ENCODE assay signal across 17 cellular contexts in genomic region chr11:70466154-70466553, GRCh38.
DNase-seq lines count a peak whose midpoint lies in the region; ATAC-seq lines count a peak whose summit lies in the region.
"Had no signal": no experiment of that assay in that cellular context is flagged by ENCODE, and none has a peak within 500 bp of the region (broad histone marks: within the 10 kb centered on the region; RNA-seq: fewer than 3 reads in every experiment).

No MANE protein-coding gene starts in this region.

- H3K4me3 ChIP-seq in BLaER1 (no peak overlapping the region), SJSA1 (no peak overlapping the region)
- H3K4me3 ChIP-seq: pancreas, tibial artery had no signal

- H3K4me2 ChIP-seq in BLaER1: peak overlapping the region; percentile 94

- DNase-seq in ELF-1 (ENCODE audit: low read depth, low spot score) (peak; percentile 36), SJSA1 (ENCODE audit: low read depth in 1 of 2, low spot score in 2 of 2) (peak; percentile 39 to 69), islet precursor cell (peak; percentile 52), NCI-H524 (lab: John Stamatoyannopoulos, UW) (no peak), midbrain (lab: John Stamatoyannopoulos, UW) (no peak), NOMO-1 treated with dmso at 0.1 percent for 144 hours (lab: John Stamatoyannopoulos, UW; ENCODE audit: unreplicated experiment) (no peak)
- DNase-seq: activated CD4-positive, CD25-positive, alpha-beta regulatory T cell treated with anti-CD3 and anti-CD28 coated beads, Interleukin-2, amount 50 U/mL, for 72 hours; brain microvascular endothelial cell; HFFc6; NCI-H1048; NCI-H82; pancreas; stimulated activated CD4-positive, alpha-beta T cell treated with anti-CD3 and anti-CD28 coated beads, Interleukin-4, amount 100 ng/mL, for 1 hour; stimulated activated CD8-positive, alpha-beta memory T cell treated with anti-CD3 and anti-CD28 coated beads, Interleukin-4, amount 100 ng/mL, for 48 hours; tibial artery had no signal

- H3K9ac ChIP-seq in BLaER1: peak overlapping the region; percentile 9; the same call in 1 of the 2 replicates

- H4K20me1 ChIP-seq in BLaER1: 0 out of 2 replicates have a peak, but pooled peaks cover 10% of the 10 kb centered on the region

- H3K27ac ChIP-seq in BLaER1 (peak overlapping the region; percentile 75), SJSA1 (no peak overlapping the region)
- H3K27ac ChIP-seq: brain microvascular endothelial cell, pancreas, tibial artery had no signal

- no peaks in the 10 kb centered on the region for H3K36me3 ChIP-seq in BLaER1
- no peaks in the 10 kb centered on the region for H3K36me3 ChIP-seq in SJSA1
- H3K36me3 ChIP-seq: brain microvascular endothelial cell, pancreas, tibial artery had no signal

- H3K27me3 ChIP-seq in BLaER1: no peaks in the 10 kb centered on the region
- peaks cover 28% of the 10 kb centered on the region for H3K27me3 ChIP-seq in SJSA1 (replicated peaks)
- H3K27me3 ChIP-seq: pancreas had no signal

- H3K9me3 ChIP-seq in BLaER1: peaks cover 6% of the 10 kb centered on the region; the same call in 1 of the 2 replicates
- H3K9me3 ChIP-seq in SJSA1 (replicated peaks): no peaks in the 10 kb centered on the region
- H3K9me3 ChIP-seq: pancreas, tibial artery had no signal

- peaks cover 86% of the 10 kb centered on the region for H3K4me1 ChIP-seq in BLaER1
- no peaks in the 10 kb centered on the region; the same call in 1 of the 2 replicates for H3K4me1 ChIP-seq in SJSA1 (replicated peaks)
- H3K4me1 ChIP-seq: tibial artery had no signal

- ATAC-seq in HG03159 (IDR thresholded peaks at IDR 0.05; ENCODE audit: unreplicated experiment): no peak

Comparison
In these comparisons a context has a peak if more than half of its experiments do, and no peak if none do; other contexts are left out.
1. DNase-seq: peak in ELF-1 (single experiment), SJSA1 (2 of 2) and islet precursor cell (single experiment); none in NCI-H524 (0 of 2), midbrain (single experiment) and NOMO-1 treated with dmso at 0.1 percent for 144 hours (single experiment).